Comparison of ENCODE assay signal across 9 cellular contexts in genomic region chr22:41383085-41383484, GRCh38. TPM values are rescaled to one million over a fixed set of nuclear protein-coding genes. Genes with fewer than 3 reads are reported as not detected.
DNase-seq lines count a peak whose midpoint lies in the region; ATAC-seq and TF ChIP-seq lines count a peak whose summit lies in the region.
"Had no signal": no experiment of that assay in that cellular context is flagged by ENCODE, and none has a peak within 500 bp of the region (broad histone marks: within the 10 kb centered on the region; RNA-seq: fewer than 3 reads in every experiment).

No MANE protein-coding gene starts in this region.

- no peaks in the 10 kb centered on the region for H3K36me3 Mint-ChIP-seq in naive thymus-derived CD4-positive, alpha-beta T cell

- no peak for TF ChIP-seq CTCF in AG04449 (IDR thresholded peaks at IDR 0.05; ENCODE audit: insufficient read depth, low read length, missing control alignments)
- no peak for TF ChIP-seq CTCF in HFF-Myc (IDR thresholded peaks at IDR 0.05; ENCODE audit: low read depth, low read length, missing control alignments)

- POLR2A ChIA-PET in AG04449 (lab: Yijun Ruan, JAX) = no interaction called here
- POLR2A ChIA-PET in naive thymus-derived CD4-positive, alpha-beta T cell (lab: Charles Lee) = interaction anchor here (1.2 to 3.2 kb wide), 2 partner anchors 81 to 696 kb away, joined by 3 to 14 read pairs; partner anchors contain the start of genes SMDT1 and ZC3H7B

- H3K27me3 ChIP-seq in naive thymus-derived CD4-positive, alpha-beta T cell (ENCODE audit: control insufficient read depth in 2 of 2, insufficient read depth in 2 of 2, low read length in 2 of 2) = no peaks in the 10 kb centered on the region

- H3K4me1 ChIP-seq in naive thymus-derived CD4-positive, alpha-beta T cell (ENCODE audit: control insufficient read depth in 2 of 2, insufficient read depth in 2 of 2, low read length in 2 of 2) = peaks cover 5 to 14% of the 10 kb centered on the region in 2 donors

- CTCF ChIA-PET in AG04449 (lab: Yijun Ruan, JAX) = interaction anchor here (1.3 to 3.8 kb wide), 3 partner anchors 21 to 143 kb away, joined by 3 to 23 read pairs (median 8); no protein-coding TSS in a partner anchor
- CTCF ChIA-PET in naive thymus-derived CD4-positive, alpha-beta T cell (lab: Charles Lee) = interaction anchor here (3.7 kb wide), 1 partner anchor 20 kb away, joined by 15 read pairs; no protein-coding TSS in a partner anchor

- H3K36me3 ChIP-seq in naive thymus-derived CD4-positive, alpha-beta T cell (ENCODE audit: control insufficient read depth in 2 of 3, insufficient read depth in 3 of 3, low read length in 3 of 3) = peaks cover 0 to 8% (median 0%) of the 10 kb centered on the region in 3 experiments

- H3K4me3 ChIP-seq in AG04449 (ENCODE audit: low read depth, low read length) (peak overlapping the region; percentile 79), HFF-Myc (replicated peaks; ENCODE audit: low read depth, low read length) (peak overlapping the region; percentile 62)
- H3K4me3 ChIP-seq in naive thymus-derived CD4-positive, alpha-beta T cell (ENCODE audit: low read length) = no peak overlapping the region

- H3K27me3 Mint-ChIP-seq in naive thymus-derived CD4-positive, alpha-beta T cell = no peaks in the 10 kb centered on the region

- H3K4me1 Mint-ChIP-seq in naive thymus-derived CD4-positive, alpha-beta T cell = peaks cover 5 to 29% (median 19%) of the 10 kb centered on the region in 7 donors

- intact Hi-C loops in naive thymus-derived CD4-positive, alpha-beta T cell (cut with micrococcal nuclease) = loop anchor here (5.0 to 10.0 kb wide), 2 partner anchors 291 to 1632 kb away; partner anchors contain the start of genes EP300 (in 1 of the 2) and PACSIN2 (in 1 of the 2)

- DNase-seq in AG04449 (ENCODE audit: low read depth, low spot score) = no peak
- DNase-seq in HFF-Myc (ENCODE audit: extremely low read depth, low read depth) = no peak
- peak; percentile 47 for DNase-seq in cerebellum (ENCODE audit: low spot score)
- DNase-seq in naive thymus-derived CD4-positive, alpha-beta T cell = no peak
- no peak for DNase-seq in UCSD-AML1 (lab: John Stamatoyannopoulos, UW; ENCODE audit: unreplicated experiment)
- DNase-seq in H4 (ENCODE audit: low spot score) = no peak
- DNase-seq: NK-92 treated with Interleukin-12 subunit alpha and Interleukin-12 subunit beta, amount 100 ng/mL, for 24 hours had no signal

- H3K27ac ChIP-seq in naive thymus-derived CD4-positive, alpha-beta T cell (ENCODE audit: low read depth, low read length) = peak overlapping the region; percentile 95

- peak overlapping the region; percentile 86 to 97 (median 94) for H3K4me3 Mint-ChIP-seq in naive thymus-derived CD4-positive, alpha-beta T cell

- H3K9me3 Mint-ChIP-seq in naive thymus-derived CD4-positive, alpha-beta T cell = no peaks in the 10 kb centered on the region

- no peak for ATAC-seq in naive thymus-derived CD4-positive, alpha-beta T cell
- ATAC-seq in GM18858 (IDR thresholded peaks at IDR 0.05; ENCODE audit: unreplicated experiment) = no peak
- no peak for ATAC-seq in HG02885 (IDR thresholded peaks at IDR 0.05; ENCODE audit: poor library complexity, unreplicated experiment)

- no peaks in the 10 kb centered on the region for H3K9me3 ChIP-seq in naive thymus-derived CD4-positive, alpha-beta T cell (ENCODE audit: control insufficient read depth in 2 of 3, low read length in 3 of 3)

- peak overlapping the region in 8 of 9 donors; percentile 4 to 98 (median 92) for H3K27ac Mint-ChIP-seq in naive thymus-derived CD4-positive, alpha-beta T cell

RNA-seq across cellular contexts. Expression of gene TEF, which starts 1.3 kb away (rescaled TPM):
- total RNA-seq in cerebellum = 6.3 TPM
- 1 to 10 TPM; 3.8 to 8.4 (median 6.2) TPM for total RNA-seq in naive thymus-derived CD4-positive, alpha-beta T cell
- 1 to 10 TPM; 3.5 to 6.4 TPM for polyA plus RNA-seq in naive thymus-derived CD4-positive, alpha-beta T cell
- total RNA-seq in H4 (2014; rRNA removed; shearing (Covaris generic)) = 8.6 and 11.0 TPM in 2 replicates
